In the genomic region with DNA sequence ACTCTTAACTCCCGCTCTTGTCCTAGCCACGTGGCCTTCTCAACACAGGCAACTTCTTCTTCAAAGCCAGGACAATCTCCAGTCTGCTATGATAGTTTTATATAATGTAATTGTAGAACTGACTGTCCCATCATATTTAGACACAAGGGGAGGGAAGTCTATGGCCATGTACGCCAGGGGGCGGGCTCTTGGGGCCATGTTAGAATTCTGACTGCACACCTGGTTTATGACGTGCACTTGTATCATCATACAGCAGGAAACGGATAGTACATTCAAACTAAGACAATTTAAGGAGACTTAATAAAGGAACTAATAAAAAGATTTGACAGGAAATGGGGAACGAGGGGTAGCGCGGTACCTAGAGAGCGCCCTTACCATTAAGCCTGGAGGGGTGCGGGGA, we compare ENCODE assay signal across 22 cellular contexts. TPM values are rescaled to one million over a fixed set of nuclear protein-coding genes. Genes with fewer than 3 reads are reported as not detected.
"Had no signal": no experiment of that assay in that cellular context is flagged by ENCODE, and none has a peak within 500 bp of the region (broad histone marks: within the 10 kb centered on the region; RNA-seq: fewer than 3 reads in every experiment).

No MANE protein-coding gene starts in this region.

- DNase-seq: effector memory CD4-positive, alpha-beta T cell; heart left ventricle; hippocampal formation; kidney glomerular epithelial cell; mammary epithelial cell; mucosa of descending colon; naive thymus-derived CD8-positive, alpha-beta T cell; psoas muscle; small intestine; stimulated activated CD4-positive, alpha-beta T cell treated with anti-CD3 and anti-CD28 coated beads, Interleukin-2, amount 100 ng/mL, for 48 hours; stimulated activated naive CD8-positive, alpha-beta T cell treated with anti-CD3 and anti-CD28 coated beads, Interleukin-15, Interleukin-2, amounts not matched to agents 100 U/mL and 50 U/mL, for 24 hours; thyroid gland had no signal

- H3K27me3 ChIP-seq: thyroid gland had no signal

- H3K4me1 ChIP-seq: psoas muscle, suprapubic skin, thyroid gland had no signal

- H3K27ac ChIP-seq: heart left ventricle, neutrophil, psoas muscle, suprapubic skin, thyroid gland had no signal

- H3K9me3 ChIP-seq: heart left ventricle, mucosa of descending colon, neutrophil, psoas muscle, suprapubic skin, thyroid gland had no signal

- H3K4me3 ChIP-seq: heart left ventricle, mucosa of descending colon, psoas muscle, suprapubic skin, thyroid gland had no signal

- H3K36me3 ChIP-seq: heart left ventricle, neutrophil, suprapubic skin, thyroid gland had no signal

RNA-seq across cellular contexts. Expression of a gene that starts 21.5 kb away (rescaled TPM):
- total RNA-seq: esophagus mucosa; fibroblast of lung; frontal cortex; glomerular endothelial cell; heart left ventricle; left lobe of liver; lower leg skin; mammary epithelial cell; mucosa of descending colon; naive thymus-derived CD8-positive, alpha-beta T cell; osteoblast; psoas muscle; suprapubic skin had no signal
- polyA plus RNA-seq: fibroblast of lung; heart left ventricle; mammary epithelial cell; naive thymus-derived CD8-positive, alpha-beta T cell; neural cell; psoas muscle; small intestine had no signal
